In genomic region chr11:108697872-108698473, GRCh38 we compare ENCODE assay signal across 8 cellular contexts. TPM values are rescaled to one million over a fixed set of nuclear protein-coding genes. Genes with fewer than 3 reads are reported as not detected.
A peak's percentile ranks its signal among the peaks of the same experiment; 100 is the strongest.
DNase-seq lines count a peak whose midpoint lies in the region; ATAC-seq and TF ChIP-seq lines count a peak whose summit lies in the region.

No MANE protein-coding gene starts in this region.

- H3K9me3 Mint-ChIP-seq in activated CD4-positive, alpha-beta memory T cell treated with anti-CD3 and anti-CD28 coated beads, Interleukin-2, amount 10 ng/mL, durations not matched to agents 7 days and 5 days: no peaks in the 10 kb centered on the region
- no peaks in the 10 kb centered on the region for H3K9me3 Mint-ChIP-seq in osteocyte (ENCODE audit: unreplicated experiment)

- H3K4me3 Mint-ChIP-seq in activated CD4-positive, alpha-beta memory T cell treated with anti-CD3 and anti-CD28 coated beads, Interleukin-2, amount 10 ng/mL, durations not matched to agents 7 days and 5 days: no peak overlapping the region
- no peak overlapping the region for H3K4me3 Mint-ChIP-seq in osteocyte (ENCODE audit: unreplicated experiment)

- ATAC-seq in GM19395 (IDR thresholded peaks at IDR 0.05; ENCODE audit: unreplicated experiment) (peak; percentile 89), HG03439 (IDR thresholded peaks at IDR 0.05; ENCODE audit: unreplicated experiment) (peak; percentile 78), GM21528 (IDR thresholded peaks at IDR 0.05; ENCODE audit: low FRiP score, unreplicated experiment) (no peak)

- H3K27ac Mint-ChIP-seq in activated CD4-positive, alpha-beta memory T cell treated with anti-CD3 and anti-CD28 coated beads, Interleukin-2, amount 10 ng/mL, durations not matched to agents 7 days and 5 days: no peak overlapping the region
- H3K27ac Mint-ChIP-seq in osteocyte (ENCODE audit: unreplicated experiment): no peak overlapping the region

- H3K27me3 Mint-ChIP-seq in activated CD4-positive, alpha-beta memory T cell treated with anti-CD3 and anti-CD28 coated beads, Interleukin-2, amount 10 ng/mL, durations not matched to agents 7 days and 5 days: no peaks in the 10 kb centered on the region
- H3K27me3 Mint-ChIP-seq in osteocyte (ENCODE audit: unreplicated experiment): no peaks in the 10 kb centered on the region

- peaks cover 11% of the 10 kb centered on the region for H3K36me3 Mint-ChIP-seq in activated CD4-positive, alpha-beta memory T cell treated with anti-CD3 and anti-CD28 coated beads, Interleukin-2, amount 10 ng/mL, durations not matched to agents 7 days and 5 days (ENCODE audit: low read depth)
- H3K36me3 Mint-ChIP-seq in osteocyte (ENCODE audit: unreplicated experiment): peaks cover 31% of the 10 kb centered on the region

- POLR2A ChIA-PET in activated CD4-positive, alpha-beta memory T cell treated with anti-CD3 and anti-CD28 coated beads, Interleukin-2, amount 10 ng/mL, durations not matched to agents 7 days and 5 days (lab: Charles Lee): interaction anchor here (0.8 kb wide), 1 partner anchor 10 kb away, joined by 3 read pairs; no protein-coding TSS in a partner anchor

- H3K4me1 Mint-ChIP-seq in activated CD4-positive, alpha-beta memory T cell treated with anti-CD3 and anti-CD28 coated beads, Interleukin-2, amount 10 ng/mL, durations not matched to agents 7 days and 5 days: no peaks in the 10 kb centered on the region
- peaks cover 36% of the 10 kb centered on the region for H3K4me1 Mint-ChIP-seq in osteocyte (ENCODE audit: unreplicated experiment)

- TF ChIP-seq CTCF in osteocyte (IDR thresholded peaks at IDR 0.05): peak; percentile 94

- CTCF ChIA-PET in activated CD4-positive, alpha-beta memory T cell treated with anti-CD3 and anti-CD28 coated beads, Interleukin-2, amount 10 ng/mL, durations not matched to agents 7 days and 5 days (lab: Charles Lee): interaction anchor here (0.8 to 1.7 kb wide), 7 partner anchors 12 to 999 kb away, joined by 3 to 17 read pairs (median 4); partner anchors contain the start of gene DDX10

- DNase-seq in DMS53 (lab: John Stamatoyannopoulos, UW): peak; percentile 77
- peak; percentile 63 for DNase-seq in NCI-H510A treated with DMSO at 0.1 percent for 48 hours (lab: John Stamatoyannopoulos, UW)
- DNase-seq in activated CD4-positive, alpha-beta memory T cell treated with anti-CD3 and anti-CD28 coated beads, Interleukin-2, amount 10 ng/mL, durations not matched to agents 7 days and 5 days: peak; percentile 45
- peak; percentile 45 for DNase-seq in foreskin melanocyte
- no peak for DNase-seq in osteocyte (ENCODE audit: extremely low spot score, unreplicated experiment)

RNA-seq across cellular contexts. Expression of gene DDX10, which starts 33.1 kb away (rescaled TPM):
- total RNA-seq in activated CD4-positive, alpha-beta memory T cell treated with anti-CD3 and anti-CD28 coated beads, Interleukin-2, amount 10 ng/mL, durations not matched to agents 7 days and 5 days: 10 to 100 TPM; 20.5 to 23.2 TPM
- total RNA-seq in osteocyte: 34.6 and 34.9 TPM in 2 replicates
